Comparison of ENCODE assay signal across 8 cellular contexts in genomic region chr2:65057391-65058052, GRCh38. TPM values are rescaled to one million over a fixed set of nuclear protein-coding genes. Genes with fewer than 3 reads are reported as not detected.
DNase-seq lines count a peak whose midpoint lies in the region; ATAC-seq and TF ChIP-seq lines count a peak whose summit lies in the region.

No MANE protein-coding gene starts in this region.

- H3K4me3 Mint-ChIP-seq in T-helper 17 cell = peak overlapping the region; percentile 95

- TF ChIP-seq CTCF in coronary artery (IDR thresholded peaks at IDR 0.05) = no peak

- H3K27ac ChIP-seq in coronary artery = peak overlapping the region; percentile 90 to 93
- no peak overlapping the region for H3K27ac ChIP-seq in urinary bladder (ENCODE audit: low read depth)

- H3K4me1 Mint-ChIP-seq in T-helper 17 cell = peaks cover 43% of the 10 kb centered on the region

- ATAC-seq in T-helper 17 cell (peak; percentile 59), HG03159 (IDR thresholded peaks at IDR 0.05; ENCODE audit: unreplicated experiment) (no peak)

- peaks cover 1% of the 10 kb centered on the region for H3K4me1 ChIP-seq in urinary bladder (ENCODE audit: insufficient read depth)

- DNase-seq in activated CD8-positive, alpha-beta memory T cell treated with anti-CD3 and anti-CD28 coated beads for 4 hours (ENCODE audit: low read depth in 2 of 2) = peak; percentile 22 to 48
- no peak for DNase-seq in activated CD8-positive, alpha-beta memory T cell treated with anti-CD3 and anti-CD28 coated beads for 24 hours
- DNase-seq in KBM-7 (peak; percentile 78), T-helper 17 cell (peak in 2 of 3 donors; percentile 23 to 26), coronary artery (ENCODE audit: low spot score) (no peak), myocyte (ENCODE audit: low read depth) (peak; percentile 71)

- H3K27me3 Mint-ChIP-seq in T-helper 17 cell = no peaks in the 10 kb centered on the region

- H3K4me3 ChIP-seq in coronary artery (peak overlapping the region; percentile 95), urinary bladder (ENCODE audit: low read depth, low read length) (peak overlapping the region; percentile 74)

- peak overlapping the region; percentile 91 for H3K27ac Mint-ChIP-seq in T-helper 17 cell

- H3K36me3 ChIP-seq in urinary bladder (ENCODE audit: insufficient read depth) = no peaks in the 10 kb centered on the region

- in situ Hi-C loops in KBM-7 (cut with MboI; ENCODE audit: low pct_unique_long_range_greater_than_20kb, low sequenced_read_pairs) = loop anchor here (25.0 kb wide), 1 partner anchor 505 kb away; no protein-coding TSS in a partner anchor

- WGBS in urinary bladder = 58% methylated on average over 6 of the region's 6 CpGs

- H3K36me3 Mint-ChIP-seq in T-helper 17 cell (ENCODE audit: low read depth) = no peaks in the 10 kb centered on the region

- no peaks in the 10 kb centered on the region for H3K9me3 ChIP-seq in T-helper 17 cell (ENCODE audit: control insufficient read depth, low read length, poor library complexity, severe bottlenecking)

RNA-seq across cellular contexts. Expression of gene CEP68, which starts 1.3 kb away (rescaled TPM):
- 10 to 100 TPM; 13.6 to 22.5 TPM for total RNA-seq in T-helper 17 cell
- 25.0 and 36.8 TPM in 2 replicates for total RNA-seq in myocyte
- polyA plus RNA-seq in myocyte (2012) = 12.4 TPM
- total RNA-seq in urinary bladder = 32.3 TPM
- polyA plus RNA-seq in urinary bladder = 18.5 TPM

Comparison
In these comparisons a context has a peak if more than half of its experiments do, and no peak if none do; other contexts are left out.
1. DNase-seq: peak in activated CD8-positive, alpha-beta memory T cell treated with anti-CD3 and anti-CD28 coated beads for 4 hours (2 of 2), KBM-7 (single experiment), T-helper 17 cell (2 of 3) and myocyte (single experiment); none in activated CD8-positive, alpha-beta memory T cell treated with anti-CD3 and anti-CD28 coated beads for 24 hours (single experiment) and coronary artery (single experiment).